In genomic region chr14:22641851-22642250, GRCh38 we compare ENCODE assay signal across 21 cellular contexts. TPM values are rescaled to one million over a fixed set of nuclear protein-coding genes. Genes with fewer than 3 reads are reported as not detected.
A peak's percentile ranks its signal among the peaks of the same experiment; 100 is the strongest.
DNase-seq lines count a peak whose midpoint lies in the region; ATAC-seq and TF ChIP-seq lines count a peak whose summit lies in the region.
"Had no signal": no experiment of that assay in that cellular context is flagged by ENCODE, and none has a peak within 500 bp of the region (broad histone marks: within the 10 kb centered on the region; RNA-seq: fewer than 3 reads in every experiment).

No MANE protein-coding gene starts in this region.

- H3K79me2 ChIP-seq in hepatocyte: no peaks in the 10 kb centered on the region

- peaks cover 2% of the 10 kb centered on the region for H3K4me1 Mint-ChIP-seq in activated T-cell treated with anti-CD3 and anti-CD28 coated beads, Interleukin-2, amount 50 U/mL, for 4 hours (ENCODE audit: low read depth)
- H3K4me1 Mint-ChIP-seq in activated T-helper 2 cell treated with anti-CD3 and anti-CD28 coated beads, Interferon-gamma antibody, Interleukin-2, Interleukin-4, amounts not matched to agents 10 μg/mL and 5 μg/mL and 100 μg/mL, durations not matched to agents 14 hours and 24 hours and 36 hours (ENCODE audit: low read depth): peaks cover 2% of the 10 kb centered on the region

- H3K36me3 Mint-ChIP-seq in activated T-cell treated with anti-CD3 and anti-CD28 coated beads, Interleukin-2, amount 50 U/mL, for 4 hours (ENCODE audit: insufficient read depth): no peaks in the 10 kb centered on the region
- H3K36me3 Mint-ChIP-seq in activated T-helper 2 cell treated with anti-CD3 and anti-CD28 coated beads, Interferon-gamma antibody, Interleukin-2, Interleukin-4, amounts not matched to agents 10 μg/mL and 5 μg/mL and 100 μg/mL, durations not matched to agents 14 hours and 24 hours and 36 hours (ENCODE audit: low read depth): no peaks in the 10 kb centered on the region

- H3K36me3 ChIP-seq in hepatocyte (replicated peaks; ENCODE audit: insufficient read depth, low read depth): no peaks in the 10 kb centered on the region
- H3K36me3 ChIP-seq: BE2C had no signal

- no peak for ATAC-seq in activated T-cell treated with anti-CD3 and anti-CD28 coated beads, Interleukin-2, amount 50 U/mL, for 4 hours
- ATAC-seq: Panc1 had no signal

- H3K4me1 ChIP-seq in hepatocyte (ENCODE audit: insufficient read depth): peaks cover 7% of the 10 kb centered on the region
- H3K4me1 ChIP-seq: BE2C had no signal

- no peaks in the 10 kb centered on the region for H3K9me3 ChIP-seq in hepatocyte (ENCODE audit: low read depth)
- H3K9me3 ChIP-seq: BE2C had no signal

- TF ChIP-seq CTCF in hepatocyte (IDR thresholded peaks at IDR 0.05; ENCODE audit: poor library complexity): no peak

- WGBS in hepatocyte (ENCODE audit: low lambda C conversion rate, missing lambda C conversion rate): 41% methylated on average over 3 of the region's 3 CpGs

- H3K9me3 Mint-ChIP-seq in activated T-cell treated with anti-CD3 and anti-CD28 coated beads, Interleukin-2, amount 50 U/mL, for 4 hours: no peaks in the 10 kb centered on the region
- no peaks in the 10 kb centered on the region for H3K9me3 Mint-ChIP-seq in activated T-helper 2 cell treated with anti-CD3 and anti-CD28 coated beads, Interferon-gamma antibody, Interleukin-2, Interleukin-4, amounts not matched to agents 10 μg/mL and 5 μg/mL and 100 μg/mL, durations not matched to agents 14 hours and 24 hours and 36 hours
- H3K9me3 Mint-ChIP-seq: CD4-positive, alpha-beta T cell had no signal

- H3K27me3 ChIP-seq in hepatocyte: no peaks in the 10 kb centered on the region
- H3K27me3 ChIP-seq: BE2C had no signal

- no peaks in the 10 kb centered on the region for H3K9me2 ChIP-seq in hepatocyte (replicated peaks; ENCODE audit: insufficient read depth)

- no peaks in the 10 kb centered on the region for H4K20me1 ChIP-seq in hepatocyte (ENCODE audit: insufficient read depth, poor library complexity, severe bottlenecking)

- H3K4me2 ChIP-seq in hepatocyte: no peak overlapping the region

- no peaks in the 10 kb centered on the region for H3K27me3 Mint-ChIP-seq in activated T-cell treated with anti-CD3 and anti-CD28 coated beads, Interleukin-2, amount 50 U/mL, for 4 hours (ENCODE audit: low read depth)
- H3K27me3 Mint-ChIP-seq in activated T-helper 2 cell treated with anti-CD3 and anti-CD28 coated beads, Interferon-gamma antibody, Interleukin-2, Interleukin-4, amounts not matched to agents 10 μg/mL and 5 μg/mL and 100 μg/mL, durations not matched to agents 14 hours and 24 hours and 36 hours (ENCODE audit: low read depth): peaks cover 4% of the 10 kb centered on the region
- H3K27me3 Mint-ChIP-seq: CD4-positive, alpha-beta T cell had no signal

- intact Hi-C loops in activated T-helper 2 cell treated with anti-CD3 and anti-CD28 coated beads, Interferon-gamma antibody, Interleukin-2, Interleukin-4, amounts not matched to agents 10 μg/mL and 5 μg/mL and 100 μg/mL, durations not matched to agents 14 hours and 24 hours and 36 hours (cut with micrococcal nuclease): no loop called here

- DNase-seq in DMS53 (lab: John Stamatoyannopoulos, UW) (peak; percentile 9), DMS53 treated with DMSO at 0.1 percent for 48 hours (lab: John Stamatoyannopoulos, UW; ENCODE audit: unreplicated experiment) (no peak), RKO (ENCODE audit: low spot score) (peak; percentile 30), hepatocyte (ENCODE audit: low spot score) (peak; percentile 46), NCI-H1930 (lab: John Stamatoyannopoulos, UW) (no peak), UCSD-AML1 (lab: John Stamatoyannopoulos, UW; ENCODE audit: unreplicated experiment) (no peak)
- no peak for DNase-seq in activated T-cell treated with anti-CD3 and anti-CD28 coated beads, Interleukin-2, amount 50 U/mL, for 4 hours
- DNase-seq in activated T-helper 2 cell treated with anti-CD3 and anti-CD28 coated beads, Interferon-gamma antibody, Interleukin-2, Interleukin-4, amounts not matched to agents 10 μg/mL and 5 μg/mL and 100 μg/mL, durations not matched to agents 14 hours and 24 hours and 36 hours (ENCODE audit: low spot score): no peak
- DNase-seq: BE2C; CD4-positive, alpha-beta T cell; DMS79; IMR-90; Karpas-422; NCI-H2029; NCI-H2171; NCI-H446 treated with DMSO at 0.1 percent for 48 hours; SIG-M5 had no signal

- H2AFZ ChIP-seq in hepatocyte: no peak overlapping the region

- H3K4me3 ChIP-seq in hepatocyte: no peak overlapping the region

- no peak overlapping the region for H3K27ac Mint-ChIP-seq in activated T-helper 2 cell treated with anti-CD3 and anti-CD28 coated beads, Interferon-gamma antibody, Interleukin-2, Interleukin-4, amounts not matched to agents 10 μg/mL and 5 μg/mL and 100 μg/mL, durations not matched to agents 14 hours and 24 hours and 36 hours
- H3K27ac Mint-ChIP-seq: CD4-positive, alpha-beta T cell had no signal

- H3K4me3 Mint-ChIP-seq in activated T-cell treated with anti-CD3 and anti-CD28 coated beads, Interleukin-2, amount 50 U/mL, for 4 hours: no peak overlapping the region
- no peak overlapping the region for H3K4me3 Mint-ChIP-seq in activated T-helper 2 cell treated with anti-CD3 and anti-CD28 coated beads, Interferon-gamma antibody, Interleukin-2, Interleukin-4, amounts not matched to agents 10 μg/mL and 5 μg/mL and 100 μg/mL, durations not matched to agents 14 hours and 24 hours and 36 hours (ENCODE audit: low read depth)
- H3K4me3 Mint-ChIP-seq: CD4-positive, alpha-beta T cell had no signal

- peak overlapping the region; percentile 59 for H3K27ac ChIP-seq in hepatocyte
- H3K27ac ChIP-seq: 22Rv1 had no signal

RNA-seq across cellular contexts. Expression of gene OR6J1, which starts 2.3 kb away (rescaled TPM):
- total RNA-seq in hepatocyte: 0.03 TPM in 1 of 2 replicates, not detected in the other
- polyA plus RNA-seq in hepatocyte: not detected in 2 replicates
- not detected for total RNA-seq in activated T-cell treated with anti-CD3 and anti-CD28 coated beads, Interleukin-2, amount 50 U/mL, for 4 hours
- not detected in 2 replicates for total RNA-seq in activated T-helper 2 cell treated with anti-CD3 and anti-CD28 coated beads, Interferon-gamma antibody, Interleukin-2, Interleukin-4, amounts not matched to agents 10 μg/mL and 5 μg/mL and 100 μg/mL, durations not matched to agents 14 hours and 24 hours and 36 hours
- total RNA-seq: CD4-positive, alpha-beta T cell; G401; H1; IMR-90 had no signal
- polyA plus RNA-seq: H1, IMR-90 had no signal

RNA-seq across cellular contexts. Expression of gene ABHD4, which starts 43.8 kb away (rescaled TPM):
- 30.7 and 33.9 TPM in 2 replicates for total RNA-seq in hepatocyte
- polyA plus RNA-seq in hepatocyte: 43.3 and 49.8 TPM in 2 replicates
- total RNA-seq in activated T-cell treated with anti-CD3 and anti-CD28 coated beads, Interleukin-2, amount 50 U/mL, for 4 hours: 1 to 10 TPM; 1.9 to 3.9 (median 2.1) TPM
- total RNA-seq in activated T-helper 2 cell treated with anti-CD3 and anti-CD28 coated beads, Interferon-gamma antibody, Interleukin-2, Interleukin-4, amounts not matched to agents 10 μg/mL and 5 μg/mL and 100 μg/mL, durations not matched to agents 14 hours and 24 hours and 36 hours: 9.2 and 10.8 TPM in 2 replicates

RNA-seq across cellular contexts. Expression of gene DAD1, which starts 52.8 kb away (rescaled TPM):
- 327 and 358 TPM in 2 replicates for total RNA-seq in hepatocyte
- polyA plus RNA-seq in hepatocyte: 441 and 463 TPM in 2 replicates
- total RNA-seq in activated T-cell treated with anti-CD3 and anti-CD28 coated beads, Interleukin-2, amount 50 U/mL, for 4 hours: 100 to 1,000 TPM; 287 to 323 (median 300) TPM
- total RNA-seq in activated T-helper 2 cell treated with anti-CD3 and anti-CD28 coated beads, Interferon-gamma antibody, Interleukin-2, Interleukin-4, amounts not matched to agents 10 μg/mL and 5 μg/mL and 100 μg/mL, durations not matched to agents 14 hours and 24 hours and 36 hours: 246 and 256 TPM in 2 replicates

Comparison
In these comparisons a context has a peak if more than half of its experiments do, and no peak if none do; other contexts are left out.
1. DNase-seq: peak in DMS53 (single experiment), RKO (single experiment) and hepatocyte (single experiment); none in DMS53 treated with DMSO at 0.1 percent for 48 hours (single experiment), NCI-H1930 (0 of 2), UCSD-AML1 (single experiment), activated T-cell treated with anti-CD3 and anti-CD28 coated beads, Interleukin-2, amount 50 U/mL, for 4 hours (single experiment) and activated T-helper 2 cell treated with anti-CD3 and anti-CD28 coated beads, Interferon-gamma antibody, Interleukin-2, Interleukin-4, amounts not matched to agents 10 μg/mL and 5 μg/mL and 100 μg/mL, durations not matched to agents 14 hours and 24 hours and 36 hours (single experiment).